3 cellular contexts compared by ENCODE assay signal in the genomic region with DNA sequence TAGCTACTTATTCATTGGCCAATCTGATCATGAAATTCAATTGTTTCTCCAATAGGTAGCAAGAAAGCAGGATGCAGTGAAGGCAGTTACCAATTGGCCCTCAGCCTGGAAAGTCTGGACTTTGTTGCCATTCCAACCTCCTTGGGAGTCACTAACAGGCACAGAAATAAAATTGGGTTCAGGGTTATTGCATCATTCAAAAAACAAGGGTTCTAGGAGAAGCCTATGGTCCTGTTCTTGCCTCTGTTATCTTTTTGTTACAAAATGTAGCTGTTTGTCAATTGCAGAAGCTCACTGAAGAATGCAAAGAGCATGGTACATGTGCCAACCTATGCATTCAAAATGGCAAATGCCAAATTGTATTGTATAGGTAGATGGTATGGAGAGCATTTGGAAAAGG.
TF ChIP-seq lines count a peak whose summit lies in the region.

No MANE protein-coding gene starts in this region.

TF ChIP-seq in IMR-90, 13 proteins besides CTCF, POLR2A, EP300 and RAD21:
- TF ChIP-seq FOS (IDR thresholded peaks at IDR 0.05; ENCODE audit: low read depth, low read length) (no peak), CEBPB (IDR thresholded peaks at IDR 0.05; ENCODE audit: low read depth, low read length) (0 out of 2 replicates have a peak, but pooled peaks have one; percentile 15)
TF ChIP-seq in IMR-90: peak in this region for 1.

TF ChIP-seq in K562, 482 proteins besides CTCF, POLR2A, EP300 and RAD21 (continues in another document):
- no peak for TF ChIP-seq ZFX (CRISPR knock-in tag; IDR thresholded peaks at IDR 0.05)
- no peak for TF ChIP-seq C11orf30 (IDR thresholded peaks at IDR 0.05; ENCODE audit: low read depth)
- TF ChIP-seq NCOA6 (IDR thresholded peaks at IDR 0.05): no peak
- TF ChIP-seq KHSRP (IDR thresholded peaks at IDR 0.05): no peak
- TF ChIP-seq, protein P1, sequence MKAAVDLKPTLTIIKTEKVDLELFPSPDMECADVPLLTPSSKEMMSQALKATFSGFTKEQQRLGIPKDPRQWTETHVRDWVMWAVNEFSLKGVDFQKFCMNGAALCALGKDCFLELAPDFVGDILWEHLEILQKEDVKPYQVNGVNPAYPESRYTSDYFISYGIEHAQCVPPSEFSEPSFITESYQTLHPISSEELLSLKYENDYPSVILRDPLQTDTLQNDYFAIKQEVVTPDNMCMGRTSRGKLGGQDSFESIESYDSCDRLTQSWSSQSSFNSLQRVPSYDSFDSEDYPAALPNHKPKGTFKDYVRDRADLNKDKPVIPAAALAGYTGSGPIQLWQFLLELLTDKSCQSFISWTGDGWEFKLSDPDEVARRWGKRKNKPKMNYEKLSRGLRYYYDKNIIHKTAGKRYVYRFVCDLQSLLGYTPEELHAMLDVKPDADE (conservative IDR thresholded peaks at IDR 0.05; ENCODE audit: control insufficient read depth, low read depth, low read length): no peak
- TF ChIP-seq ZC3H8 (IDR thresholded peaks at IDR 0.05): no peak
- TF ChIP-seq BHLHE40 (IDR thresholded peaks at IDR 0.05; ENCODE audit: low read length): no peak
- no peak for TF ChIP-seq CREB1 (IDR thresholded peaks at IDR 0.05)
- no peak for TF ChIP-seq CREB1 (CRISPR knock-in tag; IDR thresholded peaks at IDR 0.05)
- TF ChIP-seq RBM15 (IDR thresholded peaks at IDR 0.05; ENCODE audit: insufficient read depth, low read length): no peak
- TF ChIP-seq, protein P2, sequence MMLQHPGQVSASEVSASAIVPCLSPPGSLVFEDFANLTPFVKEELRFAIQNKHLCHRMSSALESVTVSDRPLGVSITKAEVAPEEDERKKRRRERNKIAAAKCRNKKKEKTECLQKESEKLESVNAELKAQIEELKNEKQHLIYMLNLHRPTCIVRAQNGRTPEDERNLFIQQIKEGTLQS (IDR thresholded peaks at IDR 0.05): peak; percentile 47; the same call in 1 of the 2 replicates
- TF ChIP-seq, protein P2 (CRISPR knock-in tag; conservative IDR thresholded peaks at IDR 0.05): no peak
- TF ChIP-seq, protein P3, sequence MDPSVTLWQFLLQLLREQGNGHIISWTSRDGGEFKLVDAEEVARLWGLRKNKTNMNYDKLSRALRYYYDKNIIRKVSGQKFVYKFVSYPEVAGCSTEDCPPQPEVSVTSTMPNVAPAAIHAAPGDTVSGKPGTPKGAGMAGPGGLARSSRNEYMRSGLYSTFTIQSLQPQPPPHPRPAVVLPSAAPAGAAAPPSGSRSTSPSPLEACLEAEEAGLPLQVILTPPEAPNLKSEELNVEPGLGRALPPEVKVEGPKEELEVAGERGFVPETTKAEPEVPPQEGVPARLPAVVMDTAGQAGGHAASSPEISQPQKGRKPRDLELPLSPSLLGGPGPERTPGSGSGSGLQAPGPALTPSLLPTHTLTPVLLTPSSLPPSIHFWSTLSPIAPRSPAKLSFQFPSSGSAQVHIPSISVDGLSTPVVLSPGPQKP (CRISPR knock-in tag; IDR thresholded peaks at IDR 0.05): no peak
- TF ChIP-seq ZSCAN32 (CRISPR knock-in tag; IDR thresholded peaks at IDR 0.05): peak; percentile 61; the same call in 1 of the 2 replicates
- no peak for TF ChIP-seq ELF2 (CRISPR knock-in tag; IDR thresholded peaks at IDR 0.05)
- TF ChIP-seq ZNF324 (CRISPR knock-in tag; IDR thresholded peaks at IDR 0.05): no peak
- TF ChIP-seq FUS (optimal IDR thresholded peaks at IDR 0.05; ENCODE audit: low read depth, low read length): no peak
- no peak for TF ChIP-seq RBFOX2 (IDR thresholded peaks at IDR 0.05; ENCODE audit: low read depth, low read length)
- TF ChIP-seq, protein P4, sequence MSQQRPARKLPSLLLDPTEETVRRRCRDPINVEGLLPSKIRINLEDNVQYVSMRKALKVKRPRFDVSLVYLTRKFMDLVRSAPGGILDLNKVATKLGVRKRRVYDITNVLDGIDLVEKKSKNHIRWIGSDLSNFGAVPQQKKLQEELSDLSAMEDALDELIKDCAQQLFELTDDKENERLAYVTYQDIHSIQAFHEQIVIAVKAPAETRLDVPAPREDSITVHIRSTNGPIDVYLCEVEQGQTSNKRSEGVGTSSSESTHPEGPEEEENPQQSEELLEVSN (IDR thresholded peaks at IDR 0.05; ENCODE audit: borderline replicate concordance in 1 of 2, extremely low read depth in 1 of 2, insufficient read depth in 1 of 2, insufficient read length in 1 of 2, low read depth in 1 of 2, low read length in 1 of 2, poor library complexity in 1 of 2, severe bottlenecking in 1 of 2): no peak
- no peak for TF ChIP-seq ZNF778 (CRISPR knock-in tag; IDR thresholded peaks at IDR 0.05)
- TF ChIP-seq, protein P5, sequence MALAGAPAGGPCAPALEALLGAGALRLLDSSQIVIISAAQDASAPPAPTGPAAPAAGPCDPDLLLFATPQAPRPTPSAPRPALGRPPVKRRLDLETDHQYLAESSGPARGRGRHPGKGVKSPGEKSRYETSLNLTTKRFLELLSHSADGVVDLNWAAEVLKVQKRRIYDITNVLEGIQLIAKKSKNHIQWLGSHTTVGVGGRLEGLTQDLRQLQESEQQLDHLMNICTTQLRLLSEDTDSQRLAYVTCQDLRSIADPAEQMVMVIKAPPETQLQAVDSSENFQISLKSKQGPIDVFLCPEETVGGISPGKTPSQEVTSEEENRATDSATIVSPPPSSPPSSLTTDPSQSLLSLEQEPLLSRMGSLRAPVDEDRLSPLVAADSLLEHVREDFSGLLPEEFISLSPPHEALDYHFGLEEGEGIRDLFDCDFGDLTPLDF (CRISPR knock-in tag; IDR thresholded peaks at IDR 0.05): no peak
- no peak for TF ChIP-seq ZNF589 (CRISPR knock-in tag; IDR thresholded peaks at IDR 0.05; ENCODE audit: low read depth)
- peak; percentile 66 for TF ChIP-seq ATF4 (CRISPR knock-in tag; IDR thresholded peaks at IDR 0.05)
- no peak for TF ChIP-seq DACH1 (IDR thresholded peaks at IDR 0.05; ENCODE audit: partially characterized antibody)
- no peak for TF ChIP-seq ZNF280B (CRISPR knock-in tag; IDR thresholded peaks at IDR 0.05)
- no peak for TF ChIP-seq MAZ (CRISPR knock-in tag; conservative IDR thresholded peaks at IDR 0.05 in 1 of 2, IDR thresholded peaks at IDR 0.05 in 1 of 2)

TF ChIP-seq in H1, 55 proteins besides CTCF, POLR2A, EP300 and RAD21:
- TF ChIP-seq NRF1 (IDR thresholded peaks at IDR 0.05; ENCODE audit: low read depth, low read length): no peak
- TF ChIP-seq CBX8 (IDR thresholded peaks at IDR 0.05; ENCODE audit: borderline replicate concordance, low read depth, low read length): no peak
